In the genomic region with DNA sequence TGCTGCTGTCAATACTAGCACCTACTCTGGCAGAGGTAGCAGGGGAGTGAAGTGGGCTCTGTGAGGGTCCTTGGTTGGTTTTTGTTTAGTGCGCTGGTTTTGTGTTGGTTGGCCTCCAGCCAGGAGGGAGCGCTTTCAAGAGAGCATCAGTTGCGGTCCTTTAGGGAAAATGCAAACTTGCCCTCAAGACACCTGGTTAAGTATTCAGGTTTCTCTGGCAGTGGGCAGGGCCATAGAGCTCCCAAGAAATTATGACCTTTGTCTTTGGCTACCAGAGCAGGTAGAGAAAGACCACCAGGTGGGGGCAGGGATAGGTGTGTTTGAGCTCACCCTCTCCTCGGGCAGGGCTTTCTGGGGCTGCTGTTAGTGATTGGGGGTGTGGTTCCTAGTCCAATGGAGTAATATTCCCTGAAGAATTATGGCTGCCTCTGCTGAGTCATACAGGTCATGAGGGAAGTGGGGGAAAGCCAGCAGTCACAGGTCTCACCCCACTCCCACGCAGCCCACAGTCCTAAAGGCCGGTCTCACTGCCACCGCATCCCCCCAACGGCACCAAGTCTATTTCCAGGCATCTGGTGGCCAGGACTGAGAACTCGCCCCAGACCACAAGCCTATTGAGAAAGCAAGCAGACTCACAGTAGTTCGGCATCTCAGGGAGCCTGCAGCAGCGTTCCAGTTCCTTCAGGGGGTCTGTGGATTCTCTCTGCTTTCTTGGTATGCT, we compare ENCODE assay signal across 20 cellular contexts.
"Had no signal": no experiment of that assay in that cellular context is flagged by ENCODE, and none has a peak within 500 bp of the region (broad histone marks: within the 10 kb centered on the region; RNA-seq: fewer than 3 reads in every experiment).

No MANE protein-coding gene starts in this region.

- H3K4me3 ChIP-seq: coronary artery, left lung, tibial artery had no signal

- ATAC-seq: activated CD8-positive, alpha-beta T cell treated with anti-CD3 and anti-CD28 coated beads for 36 hours; activated T-helper 17 cell treated with anti-CD3 and anti-CD28 coated beads, Interleukin-2, amount 50 U/mL, for 72 hours; left lung had no signal

- H3K27ac Mint-ChIP-seq: activated CD4-positive, alpha-beta T cell treated with anti-CD3 and anti-CD28 coated beads, Interleukin-2, amount 10 ng/mL, durations not matched to agents 24 days and 14 days; activated CD8-positive, alpha-beta T cell treated with anti-CD3 and anti-CD28 coated beads for 36 hours; activated T-helper 17 cell treated with anti-CD3 and anti-CD28 coated beads, Interleukin-2, amount 50 U/mL, for 72 hours had no signal

- H3K9me3 ChIP-seq: tibial artery had no signal

- H3K36me3 ChIP-seq: brain microvascular endothelial cell, left lung, tibial artery had no signal

- H3K27me3 ChIP-seq: brain microvascular endothelial cell, tibial artery had no signal

- H3K4me1 ChIP-seq: left lung, tibial artery had no signal

- H3K9me3 Mint-ChIP-seq: activated CD8-positive, alpha-beta T cell treated with anti-CD3 and anti-CD28 coated beads for 36 hours; activated T-helper 17 cell treated with anti-CD3 and anti-CD28 coated beads, Interleukin-2, amount 50 U/mL, for 72 hours had no signal

- H3K4me3 Mint-ChIP-seq: activated CD4-positive, alpha-beta T cell treated with anti-CD3 and anti-CD28 coated beads, Interleukin-2, amount 10 ng/mL, durations not matched to agents 24 days and 14 days; activated CD8-positive, alpha-beta T cell treated with anti-CD3 and anti-CD28 coated beads for 36 hours; activated T-helper 17 cell treated with anti-CD3 and anti-CD28 coated beads, Interleukin-2, amount 50 U/mL, for 72 hours; neural crest cell had no signal

- H3K4me1 Mint-ChIP-seq: activated T-helper 17 cell treated with anti-CD3 and anti-CD28 coated beads, Interleukin-2, amount 50 U/mL, for 72 hours had no signal

- H3K27ac ChIP-seq: brain microvascular endothelial cell, coronary artery, left lung, tibial artery had no signal

- DNase-seq: activated CD4-positive, alpha-beta T cell treated with anti-CD3 and anti-CD28 coated beads, Interleukin-2, amount 10 ng/mL, durations not matched to agents 24 days and 14 days; activated CD8-positive, alpha-beta T cell treated with anti-CD3 and anti-CD28 coated beads for 36 hours; activated naive CD4-positive, alpha-beta T cell; activated T-cell treated with anti-CD3 and anti-CD28 coated beads, Interleukin-2, amount 50 U/mL, for 1 hour; aorta; brain microvascular endothelial cell; erythroblast; left lung; mammary epithelial cell; stimulated activated CD4-positive, alpha-beta T cell treated with anti-CD3 and anti-CD28 coated beads, Interleukin-1b, Interleukin-23, amount 100 ng/mL, for 48 hours; stimulated activated CD8-positive, alpha-beta memory T cell treated with anti-CD3 and anti-CD28 coated beads, Interleukin-4, amount 100 ng/mL, for 48 hours; stimulated activated naive CD4-positive, alpha-beta T cell treated with Interleukin-2 at 50 U/mL for 16 hours; T-helper 9 cell; tibial artery had no signal

- FAIRE-seq: endometrium, frontal cortex, urothelium cell line had no signal
